ENCODE assay signal across 1 cellular context in the genomic region with DNA sequence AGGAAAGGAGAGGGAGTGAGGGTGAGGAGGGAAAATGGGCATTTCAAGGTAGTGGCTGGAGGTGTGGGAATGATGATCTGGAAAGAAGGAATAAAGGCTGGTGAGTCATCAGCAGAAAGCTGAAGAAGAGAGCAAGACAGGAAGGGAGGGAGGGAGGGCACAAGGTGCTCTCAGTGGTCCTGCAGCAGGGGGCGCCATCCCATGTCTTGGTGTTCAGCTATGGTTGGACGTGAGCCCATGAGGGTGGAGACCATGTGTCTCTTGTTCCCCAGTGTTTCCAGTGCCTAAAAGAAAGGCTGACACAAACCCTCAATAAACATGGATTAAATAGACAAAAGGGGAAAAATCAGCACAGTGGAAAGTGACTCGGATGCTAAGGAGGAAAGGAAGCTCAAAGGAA.
TF ChIP-seq lines count a peak whose summit lies in the region.

No MANE protein-coding gene starts in this region.

TF ChIP-seq in K562, 482 proteins besides CTCF, POLR2A, EP300 and RAD21 (continued from another document):
- TF ChIP-seq, protein P1, sequence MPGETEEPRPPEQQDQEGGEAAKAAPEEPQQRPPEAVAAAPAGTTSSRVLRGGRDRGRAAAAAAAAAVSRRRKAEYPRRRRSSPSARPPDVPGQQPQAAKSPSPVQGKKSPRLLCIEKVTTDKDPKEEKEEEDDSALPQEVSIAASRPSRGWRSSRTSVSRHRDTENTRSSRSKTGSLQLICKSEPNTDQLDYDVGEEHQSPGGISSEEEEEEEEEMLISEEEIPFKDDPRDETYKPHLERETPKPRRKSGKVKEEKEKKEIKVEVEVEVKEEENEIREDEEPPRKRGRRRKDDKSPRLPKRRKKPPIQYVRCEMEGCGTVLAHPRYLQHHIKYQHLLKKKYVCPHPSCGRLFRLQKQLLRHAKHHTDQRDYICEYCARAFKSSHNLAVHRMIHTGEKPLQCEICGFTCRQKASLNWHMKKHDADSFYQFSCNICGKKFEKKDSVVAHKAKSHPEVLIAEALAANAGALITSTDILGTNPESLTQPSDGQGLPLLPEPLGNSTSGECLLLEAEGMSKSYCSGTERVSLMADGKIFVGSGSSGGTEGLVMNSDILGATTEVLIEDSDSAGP (CRISPR knock-in tag; IDR thresholded peaks at IDR 0.05) = no peak
- TF ChIP-seq HDAC6 (IDR thresholded peaks at IDR 0.05; ENCODE audit: low read depth, low read length) (no peak), TAF1 (IDR thresholded peaks at IDR 0.05; ENCODE audit: control insufficient read depth, extremely low read depth, insufficient read depth, low read length, severe bottlenecking) (no peak), ZKSCAN3 (CRISPR knock-in tag; IDR thresholded peaks at IDR 0.05) (no peak), IRF2 (CRISPR knock-in tag; IDR thresholded peaks at IDR 0.05) (no peak), MEIS2 (IDR thresholded peaks at IDR 0.05; ENCODE audit: partially characterized antibody) (no peak)
